Comparison of ENCODE assay signal across 27 cellular contexts in the genomic region with DNA sequence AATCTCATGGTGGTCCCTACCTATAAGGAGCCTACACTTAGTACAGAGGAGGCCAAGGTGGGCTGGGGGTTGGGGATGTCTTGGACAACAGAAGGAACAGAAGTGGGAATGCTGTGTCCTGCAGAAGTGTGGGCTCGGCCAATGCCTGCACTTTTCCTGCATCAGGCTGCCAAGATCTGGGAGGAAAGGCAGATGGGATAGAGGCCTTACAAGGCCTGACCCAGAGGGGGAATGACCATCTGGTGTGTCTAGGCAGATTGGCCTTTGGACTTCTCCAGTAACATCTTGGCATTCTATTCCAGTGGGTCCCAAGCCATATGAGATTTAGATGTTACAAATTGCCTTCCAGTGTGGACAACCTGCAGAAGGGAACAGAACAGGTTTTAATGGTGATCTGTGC.
"Had no signal": no experiment of that assay in that cellular context is flagged by ENCODE, and none has a peak within 500 bp of the region (broad histone marks: within the 10 kb centered on the region; RNA-seq: fewer than 3 reads in every experiment).

No MANE protein-coding gene starts in this region.

- FAIRE-seq: islet of Langerhans, small intestine had no signal

- H3K27me3 ChIP-seq: dorsolateral prefrontal cortex, esophagus muscularis mucosa, gastroesophageal sphincter, heart right ventricle, left lung, neural progenitor cell, right lobe of liver, tibial nerve, upper lobe of right lung, uterus had no signal

- H3K4me3 Mint-ChIP-seq: naive thymus-derived CD4-positive, alpha-beta T cell; nephron; neural progenitor cell; stimulated activated naive B cell treated with anti-CD40 and anti-IgM and Interleukin-4, amounts not matched to agents 10 μg/mL and 1 μg/mL and 100 μg/mL, for 72 hours; stimulated activated naive CD8-positive, alpha-beta T cell treated with anti-CD3 and anti-CD28 coated beads, Interleukin-15, Interleukin-2, amounts not matched to agents 100 ng/mL and 50 ng/mL, for 24 hours had no signal

- H3K4me1 Mint-ChIP-seq: naive thymus-derived CD4-positive, alpha-beta T cell; nephron; neural progenitor cell had no signal

- H3K9ac ChIP-seq: neural progenitor cell, parathyroid adenoma had no signal

- H3K27ac Mint-ChIP-seq: naive thymus-derived CD4-positive, alpha-beta T cell; nephron; neural progenitor cell; progenitor cell of endocrine pancreas; stimulated activated naive B cell treated with anti-CD40 and anti-IgM and Interleukin-4, amounts not matched to agents 10 μg/mL and 1 μg/mL and 100 μg/mL, for 72 hours; stimulated activated naive CD8-positive, alpha-beta T cell treated with anti-CD3 and anti-CD28 coated beads, Interleukin-15, Interleukin-2, amounts not matched to agents 100 ng/mL and 50 ng/mL, for 24 hours had no signal

- H3K4me2 ChIP-seq: neural progenitor cell had no signal

- H3K79me2 ChIP-seq: parathyroid adenoma had no signal

- ATAC-seq: foreskin keratinocyte; gastroesophageal sphincter; heart right ventricle; left cardiac atrium; left lung; naive thymus-derived CD4-positive, alpha-beta T cell; upper lobe of right lung had no signal

- H3K27ac ChIP-seq: dorsolateral prefrontal cortex, esophagus muscularis mucosa, foreskin keratinocyte, gastroesophageal sphincter, heart right ventricle, left lung, neural progenitor cell, parathyroid adenoma, right lobe of liver, thoracic aorta, tibial nerve, upper lobe of right lung, uterus had no signal

- H3K9me3 Mint-ChIP-seq: neural progenitor cell; stimulated activated naive CD8-positive, alpha-beta T cell treated with anti-CD3 and anti-CD28 coated beads, Interleukin-15, Interleukin-2, amounts not matched to agents 100 ng/mL and 50 ng/mL, for 24 hours had no signal

- H3K9me3 ChIP-seq: esophagus muscularis mucosa, heart right ventricle, left lung, right lobe of liver, thoracic aorta, upper lobe of right lung, uterus had no signal

- H3K4me1 ChIP-seq: esophagus muscularis mucosa, foreskin keratinocyte, gastroesophageal sphincter, heart right ventricle, left lung, neural progenitor cell, right lobe of liver, tibial nerve, upper lobe of right lung, uterus had no signal

- H2AFZ ChIP-seq: neural progenitor cell, parathyroid adenoma had no signal

- DNase-seq: effector CD4-positive, alpha-beta T cell; foreskin keratinocyte; heart right ventricle; hippocampal formation; left cardiac atrium; left lung; mesenchymal stem cell; midbrain; naive thymus-derived CD4-positive, alpha-beta T cell; right lobe of liver; small intestine; stimulated activated CD4-positive, alpha-beta T cell treated with anti-CD3 and anti-CD28 coated beads, Interleukin-15, amount 100 ng/mL, for 24 hours; stimulated activated CD4-positive, alpha-beta T cell treated with anti-CD3 and anti-CD28 coated beads, Interleukin-2, amount 100 ng/mL, for 48 hours; stimulated activated naive B cell treated with anti-CD40 and anti-IgM and Interleukin-4, amounts not matched to agents 10 μg/mL and 1 μg/mL and 100 μg/mL, for 72 hours; upper lobe of right lung; uterus had no signal

- H3K36me3 Mint-ChIP-seq: neural progenitor cell had no signal

- H3K27me3 Mint-ChIP-seq: naive thymus-derived CD4-positive, alpha-beta T cell; stimulated activated naive CD8-positive, alpha-beta T cell treated with anti-CD3 and anti-CD28 coated beads, Interleukin-15, Interleukin-2, amounts not matched to agents 100 ng/mL and 50 ng/mL, for 24 hours had no signal
